ENCODE assay signal across 14 cellular contexts in genomic region chr2:69954069-69954468, GRCh38. TPM values are rescaled to one million over a fixed set of nuclear protein-coding genes. Genes with fewer than 3 reads are reported as not detected.
A peak's percentile ranks its signal among the peaks of the same experiment; 100 is the strongest.
DNase-seq lines count a peak whose midpoint lies in the region; ATAC-seq, FAIRE-seq and TF ChIP-seq lines count a peak whose summit lies in the region.
"Had no signal": no experiment of that assay in that cellular context is flagged by ENCODE, and none has a peak within 500 bp of the region (broad histone marks: within the 10 kb centered on the region; RNA-seq: fewer than 3 reads in every experiment).

No MANE protein-coding gene starts in this region.

- H3K9me3 Mint-ChIP-seq in activated T-helper 17 cell treated with anti-CD3 and anti-CD28 coated beads, Interleukin-2, amount 50 U/mL, for 72 hours = no peaks in the 10 kb centered on the region
- H3K9me3 Mint-ChIP-seq: GM23338 had no signal

- no peaks in the 10 kb centered on the region for H3K36me3 Mint-ChIP-seq in activated T-helper 17 cell treated with anti-CD3 and anti-CD28 coated beads, Interleukin-2, amount 50 U/mL, for 72 hours (ENCODE audit: low read depth)

- no peak for TF ChIP-seq CTCF in HepG2 (CRISPR knock-in tag; IDR thresholded peaks at IDR 0.05)
- no peak for TF ChIP-seq CTCF in right lobe of liver (IDR thresholded peaks at IDR 0.05)

- H3K79me2 ChIP-seq in HepG2 (ENCODE audit: insufficient read depth, low read length) = no peaks in the 10 kb centered on the region

- H3K36me3 ChIP-seq in HepG2 (replicated peaks in 1 of 2; ENCODE audit: control insufficient read depth in 1 of 2, insufficient read depth in 2 of 2, low read length in 2 of 2) (no peaks in the 10 kb centered on the region), right lobe of liver (no peaks in the 10 kb centered on the region)
- H3K36me3 ChIP-seq: BLaER1 had no signal

- in situ Hi-C loops in HepG2 (cut with HindIII; ENCODE audit: extremely low pct_ligation_motif_present, low pct_unique_long_range_greater_than_20kb) = no loop called here

- H2AFZ ChIP-seq in HepG2 (ENCODE audit: low read length) = no peak overlapping the region
- H2AFZ ChIP-seq: GM23338 had no signal

- POLR2A ChIA-PET in HepG2 (lab: Yijun Ruan, JAX) = interaction anchor here (1.4 to 3.3 kb wide), 2 partner anchors 10 to 39 kb away, joined by 3 to 20 read pairs; partner anchors contain the start of gene MXD1

- H3K9me3 ChIP-seq in HepG2 (ENCODE audit: low read length) (no peaks in the 10 kb centered on the region), right lobe of liver (no peaks in the 10 kb centered on the region)
- H3K9me3 ChIP-seq: BLaER1 had no signal

- no peak overlapping the region for H3K9ac ChIP-seq in HepG2 (ENCODE audit: insufficient read depth, low read depth, low read length)
- H3K9ac ChIP-seq: BLaER1 had no signal

- H4K20me1 ChIP-seq in HepG2 (ENCODE audit: insufficient read depth, low read length) = no peaks in the 10 kb centered on the region
- H4K20me1 ChIP-seq: BLaER1 had no signal

- intact Hi-C loops in HepG2 (cut with micrococcal nuclease; ENCODE audit: unreplicated experiment) = no loop called here
- intact Hi-C loops in right lobe of liver (cut with DNase I) = no loop called here

- H3K27me3 Mint-ChIP-seq in activated T-helper 17 cell treated with anti-CD3 and anti-CD28 coated beads, Interleukin-2, amount 50 U/mL, for 72 hours = peaks cover 6% of the 10 kb centered on the region

- H3K4me3 Mint-ChIP-seq in activated T-helper 17 cell treated with anti-CD3 and anti-CD28 coated beads, Interleukin-2, amount 50 U/mL, for 72 hours = no peak overlapping the region
- H3K4me3 Mint-ChIP-seq: GM23338 had no signal

- H3K4me1 ChIP-seq in HepG2 (ENCODE audit: insufficient read depth, low read length) (peaks cover 29% of the 10 kb centered on the region), right lobe of liver (no peaks in the 10 kb centered on the region)

- WGBS in HepG2 (ENCODE audit: low lambda C conversion rate) = 100% methylated on average over 1 of the region's 1 CpG
- WGBS in right lobe of liver (ENCODE audit: insufficient coverage, low coverage, low lambda C conversion rate, missing lambda C conversion rate) = 84% methylated on average over 1 of the region's 1 CpG

- H3K27ac Mint-ChIP-seq in activated T-helper 17 cell treated with anti-CD3 and anti-CD28 coated beads, Interleukin-2, amount 50 U/mL, for 72 hours = peak overlapping the region; percentile 78
- H3K27ac Mint-ChIP-seq: GM23338 had no signal

- FAIRE-seq in HepG2 (lab: Jason Lieb, UNC) = no peak
- FAIRE-seq: GM12891, HTR-8/SVneo had no signal

- peaks cover 4% of the 10 kb centered on the region for H3K4me1 Mint-ChIP-seq in activated T-helper 17 cell treated with anti-CD3 and anti-CD28 coated beads, Interleukin-2, amount 50 U/mL, for 72 hours

- ATAC-seq in HepG2 (no peak), right lobe of liver (no peak), GM18861 (IDR thresholded peaks at IDR 0.05; ENCODE audit: unreplicated experiment) (no peak), left lobe of liver (no peak)
- ATAC-seq in activated T-helper 17 cell treated with anti-CD3 and anti-CD28 coated beads, Interleukin-2, amount 50 U/mL, for 72 hours (replicated peaks) = no peak
- ATAC-seq: GM23338 had no signal

- CTCF ChIA-PET in HepG2 (lab: Yijun Ruan, JAX; ENCODE audit: low intra/inter-chr PET ratio, low total read pairs) = no interaction called here

- no peak for TF ChIP-seq EP300 in HepG2 (IDR thresholded peaks at IDR 0.05; ENCODE audit: low read depth in 2 of 2, low read length in 2 of 2)
- no peak for TF ChIP-seq EP300 in HepG2 (CRISPR knock-in tag; IDR thresholded peaks at IDR 0.05; ENCODE audit: borderline replicate concordance)

- BruUV-seq in HepG2 (replicated peaks; lab: Mats Ljungman, UMichigan) = no TSS peak

- TF ChIP-seq POLR2A in HepG2 (IDR thresholded peaks at IDR 0.05; ENCODE audit: insufficient read depth in 1 of 2, low read depth in 2 of 2, low read length in 2 of 2) (no peak), right lobe of liver (IDR thresholded peaks at IDR 0.05) (no peak)

- H3K27me3 ChIP-seq in HepG2 (ENCODE audit: control insufficient read depth in 1 of 2, insufficient read depth in 2 of 2, low read length in 2 of 2) (peaks cover 0 to 22% of the 10 kb centered on the region in 2 experiments; a peak in 2 of 5 replicates), right lobe of liver (no peaks in the 10 kb centered on the region)
- H3K27me3 ChIP-seq: BLaER1 had no signal

- no peak overlapping the region for H3K27ac ChIP-seq in HepG2 (ENCODE audit: extremely low read length, insufficient read depth, low read length)
- H3K27ac ChIP-seq in right lobe of liver = no peak overlapping the region
- H3K27ac ChIP-seq: BLaER1 had no signal

- TF ChIP-seq RAD21 in HepG2 (CRISPR knock-in tag; IDR thresholded peaks at IDR 0.05) = no peak

- peak overlapping the region; percentile 27; the same call in 1 of the 2 replicates for H3K4me2 ChIP-seq in HepG2 (ENCODE audit: low read depth, low read length)
- H3K4me2 ChIP-seq: BLaER1, GM23338 had no signal

- DNase-seq in HepG2 (ENCODE audit: low spot score) = no peak
- no peak for DNase-seq in right lobe of liver
- peak; percentile 34 for DNase-seq in ecto neural progenitor cell (ENCODE audit: low spot score)
- DNase-seq in DMS 273 treated with DMSO at 0.1 percent for 48 hours (lab: John Stamatoyannopoulos, UW) = no peak
- no peak for DNase-seq in left lobe of liver (ENCODE audit: low spot score)
- DNase-seq: 8988T, AML-193, H7 had no signal

- no peak overlapping the region for H3K4me3 ChIP-seq in HepG2 (replicated peaks in 1 of 3; ENCODE audit: insufficient read depth in 1 of 3, low read depth in 2 of 3, low read length in 3 of 3)
- no peak overlapping the region for H3K4me3 ChIP-seq in right lobe of liver
- H3K4me3 ChIP-seq: BLaER1, GM23338 had no signal

TF ChIP-seq in HepG2, 621 proteins besides CTCF, POLR2A, EP300 and RAD21:
- TF ChIP-seq ATRX (CRISPR knock-in tag; IDR thresholded peaks at IDR 0.05; ENCODE audit: borderline replicate concordance) (no peak), HOXA7 (CRISPR knock-in tag; IDR thresholded peaks at IDR 0.05) (no peak), ZNF777 (CRISPR knock-in tag; IDR thresholded peaks at IDR 0.05) (no peak), ZNF143 (CRISPR knock-in tag; IDR thresholded peaks at IDR 0.05) (peak; percentile 64)
TF ChIP-seq in HepG2: peak in this region for 1.

RNA-seq across cellular contexts. Expression of gene ASPRV1, which starts 7.4 kb away (rescaled TPM):
- total RNA-seq in HepG2 (2016; rRNA removed; fragmentation: Illumina TruSeq; extraction: Trizol) (0.40 and 0.42 TPM in 2 replicates), right lobe of liver (under 1 TPM; 0.31 to 0.98 (median 0.59) TPM), left lobe of liver (0.78 TPM)
- total RNA-seq in HepG2 (2016; cell fraction: cytosol; rRNA removed; fragmentation: Illumina TruSeq; extraction: Trizol; ENCODE audit: low read depth) = 0.18 TPM in 1 of 2 replicates, not detected in the other
- total RNA-seq in HepG2 (2016; cell fraction: insoluble cytoplasmic fraction; rRNA removed; fragmentation: Illumina TruSeq; extraction: Trizol) = 0.32 and 0.40 TPM in 2 replicates
- total RNA-seq in HepG2 (2016; cell fraction: membrane; rRNA removed; fragmentation: Illumina TruSeq; extraction: Trizol) = 0.28 and 0.34 TPM in 2 replicates
- total RNA-seq in HepG2 (2016; cell fraction: nucleus; rRNA removed; fragmentation: Illumina TruSeq; extraction: Trizol) = 0.47 and 0.50 TPM in 2 replicates
- 0.48 and 0.52 TPM in 2 replicates for polyA plus RNA-seq in HepG2 (2011; rRNA removed)
- 0.38 and 0.47 TPM in 2 replicates for polyA plus RNA-seq in HepG2 (2011; cell fraction: cytosol; rRNA removed)
- 1.1 and 1.8 TPM in 2 replicates for polyA plus RNA-seq in HepG2 (2011; cell fraction: nucleus; rRNA removed)
- polyA plus RNA-seq in HepG2 (2012) = 0.42 and 0.52 TPM in 2 replicates
- 0.07 TPM in 1 of 2 replicates, not detected in the other for polyA plus RNA-seq in HepG2 (2016; cell fraction: cytosol; fragmentation: Illumina TruSeq; extraction: Trizol; ENCODE audit: low read depth)
- polyA plus RNA-seq in HepG2 (2016; cell fraction: insoluble cytoplasmic fraction; fragmentation: Illumina TruSeq; extraction: Trizol; ENCODE audit: low read depth) = 0.32 and 0.34 TPM in 2 replicates
- polyA plus RNA-seq in HepG2 (2016; cell fraction: membrane; fragmentation: Illumina TruSeq; extraction: Trizol; ENCODE audit: low read depth) = 0.09 and 0.24 TPM in 2 replicates
- polyA plus RNA-seq in HepG2 (2016; cell fraction: nucleus; fragmentation: Illumina TruSeq; extraction: Trizol; ENCODE audit: insufficient read depth, low read depth) = 0.92 and 1.1 TPM in 2 replicates
- polyA minus RNA-seq in HepG2 (2011; rRNA and poly(A)+ RNA removed; ENCODE audit: low replicate concordance) = 0.14 and 0.48 TPM in 2 replicates
- 0.26 TPM in 1 of 2 replicates, not detected in the other for polyA minus RNA-seq in HepG2 (2011; cell fraction: cytosol; rRNA and poly(A)+ RNA removed)
- 0.50 and 0.52 TPM in 2 replicates for polyA minus RNA-seq in HepG2 (2011; cell fraction: nucleus; rRNA and poly(A)+ RNA removed)
- total RNA-seq in activated T-helper 17 cell treated with anti-CD3 and anti-CD28 coated beads, Interleukin-2, amount 50 U/mL, for 72 hours = 1 to 10 TPM in 1 of 2 donors, under 1 TPM in 1; 0.73 to 3.4 TPM

RNA-seq across cellular contexts. Expression of gene MXD1, which starts 39.2 kb away (rescaled TPM):
- total RNA-seq in HepG2 (2016; rRNA removed; fragmentation: Illumina TruSeq; extraction: Trizol) = 6.4 and 7.7 TPM in 2 replicates
- total RNA-seq in HepG2 (2016; cell fraction: cytosol; rRNA removed; fragmentation: Illumina TruSeq; extraction: Trizol; ENCODE audit: low read depth) = 0.61 and 2.0 TPM in 2 replicates
- 6.1 and 7.8 TPM in 2 replicates for total RNA-seq in HepG2 (2016; cell fraction: insoluble cytoplasmic fraction; rRNA removed; fragmentation: Illumina TruSeq; extraction: Trizol)
- 3.1 and 3.6 TPM in 2 replicates for total RNA-seq in HepG2 (2016; cell fraction: membrane; rRNA removed; fragmentation: Illumina TruSeq; extraction: Trizol)
- total RNA-seq in HepG2 (2016; cell fraction: nucleus; rRNA removed; fragmentation: Illumina TruSeq; extraction: Trizol) = 11.9 and 13.4 TPM in 2 replicates
- polyA plus RNA-seq in HepG2 (2011; rRNA removed) = 12.0 and 14.9 TPM in 2 replicates
- 5.2 and 7.3 TPM in 2 replicates for polyA plus RNA-seq in HepG2 (2011; cell fraction: cytosol; rRNA removed)
- polyA plus RNA-seq in HepG2 (2011; cell fraction: nucleus; rRNA removed) = 15.4 and 18.9 TPM in 2 replicates
- 6.1 and 8.3 TPM in 2 replicates for polyA plus RNA-seq in HepG2 (2012)
- 0.19 and 0.38 TPM in 2 replicates for polyA plus RNA-seq in HepG2 (2016; cell fraction: cytosol; fragmentation: Illumina TruSeq; extraction: Trizol; ENCODE audit: low read depth)
- polyA plus RNA-seq in HepG2 (2016; cell fraction: insoluble cytoplasmic fraction; fragmentation: Illumina TruSeq; extraction: Trizol; ENCODE audit: low read depth) = 5.4 and 6.9 TPM in 2 replicates
- 1.2 and 1.5 TPM in 2 replicates for polyA plus RNA-seq in HepG2 (2016; cell fraction: membrane; fragmentation: Illumina TruSeq; extraction: Trizol; ENCODE audit: low read depth)
- polyA plus RNA-seq in HepG2 (2016; cell fraction: nucleus; fragmentation: Illumina TruSeq; extraction: Trizol; ENCODE audit: insufficient read depth, low read depth) = 14.2 and 17.0 TPM in 2 replicates
- polyA minus RNA-seq in HepG2 (2011; rRNA and poly(A)+ RNA removed; ENCODE audit: low replicate concordance) = 5.8 and 5.9 TPM in 2 replicates
- polyA minus RNA-seq in HepG2 (2011; cell fraction: cytosol; rRNA and poly(A)+ RNA removed) = 7.4 and 8.8 TPM in 2 replicates
- polyA minus RNA-seq in HepG2 (2011; cell fraction: nucleus; rRNA and poly(A)+ RNA removed) = 22.0 and 25.4 TPM in 2 replicates
- total RNA-seq in right lobe of liver = 10 to 100 TPM in 1 of 6 experiments, 1 to 10 TPM in 5; 3.5 to 13.1 (median 4.3) TPM
- total RNA-seq in activated T-helper 17 cell treated with anti-CD3 and anti-CD28 coated beads, Interleukin-2, amount 50 U/mL, for 72 hours = 10 to 100 TPM; 14.8 to 40.6 TPM
- 4.8 TPM for total RNA-seq in left lobe of liver
